ENCODE assay signal across 8 cellular contexts in the genomic region with DNA sequence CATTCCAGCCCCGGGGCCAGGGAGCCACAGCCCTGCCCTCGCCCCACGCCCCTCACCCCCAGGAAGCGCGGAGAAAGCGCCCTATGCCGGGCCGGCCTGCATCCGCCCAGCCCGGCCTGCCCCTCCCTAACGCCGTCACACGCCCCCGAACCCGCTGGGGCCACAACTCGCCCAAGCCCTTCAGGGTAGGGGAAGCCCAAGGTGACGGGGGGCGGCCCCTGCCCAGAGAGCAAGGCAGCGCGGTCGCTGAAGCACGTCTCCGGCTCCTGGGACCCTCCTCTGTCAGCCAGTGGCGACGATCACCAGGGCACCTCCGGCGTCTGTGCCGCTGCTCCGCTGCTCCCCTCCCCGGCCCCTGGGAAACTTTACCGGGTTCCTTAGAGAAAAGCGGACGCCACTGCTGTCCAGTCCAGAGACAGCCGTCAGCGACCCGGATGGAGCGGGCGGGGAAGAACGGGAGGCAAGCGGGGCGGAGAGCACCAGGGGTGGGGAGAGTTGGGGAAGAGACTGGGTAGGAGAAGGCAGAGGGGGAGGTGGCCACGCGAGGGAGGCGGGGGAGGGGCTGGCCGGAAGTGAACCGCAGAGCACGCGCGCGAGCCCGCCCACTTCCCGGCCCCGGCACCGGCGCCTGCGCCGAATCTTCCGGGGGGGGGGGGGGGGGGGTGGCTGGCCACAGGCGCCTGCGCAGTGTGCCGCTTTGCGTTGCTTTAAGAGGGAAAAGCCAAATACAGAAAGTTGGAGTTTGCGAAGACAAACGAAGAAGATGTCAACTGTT. TPM values are rescaled to one million over a fixed set of nuclear protein-coding genes. Genes with fewer than 3 reads are reported as not detected.
DNase-seq lines count a peak whose midpoint lies in the region; ATAC-seq, FAIRE-seq and TF ChIP-seq lines count a peak whose summit lies in the region.

A gene with protein sequence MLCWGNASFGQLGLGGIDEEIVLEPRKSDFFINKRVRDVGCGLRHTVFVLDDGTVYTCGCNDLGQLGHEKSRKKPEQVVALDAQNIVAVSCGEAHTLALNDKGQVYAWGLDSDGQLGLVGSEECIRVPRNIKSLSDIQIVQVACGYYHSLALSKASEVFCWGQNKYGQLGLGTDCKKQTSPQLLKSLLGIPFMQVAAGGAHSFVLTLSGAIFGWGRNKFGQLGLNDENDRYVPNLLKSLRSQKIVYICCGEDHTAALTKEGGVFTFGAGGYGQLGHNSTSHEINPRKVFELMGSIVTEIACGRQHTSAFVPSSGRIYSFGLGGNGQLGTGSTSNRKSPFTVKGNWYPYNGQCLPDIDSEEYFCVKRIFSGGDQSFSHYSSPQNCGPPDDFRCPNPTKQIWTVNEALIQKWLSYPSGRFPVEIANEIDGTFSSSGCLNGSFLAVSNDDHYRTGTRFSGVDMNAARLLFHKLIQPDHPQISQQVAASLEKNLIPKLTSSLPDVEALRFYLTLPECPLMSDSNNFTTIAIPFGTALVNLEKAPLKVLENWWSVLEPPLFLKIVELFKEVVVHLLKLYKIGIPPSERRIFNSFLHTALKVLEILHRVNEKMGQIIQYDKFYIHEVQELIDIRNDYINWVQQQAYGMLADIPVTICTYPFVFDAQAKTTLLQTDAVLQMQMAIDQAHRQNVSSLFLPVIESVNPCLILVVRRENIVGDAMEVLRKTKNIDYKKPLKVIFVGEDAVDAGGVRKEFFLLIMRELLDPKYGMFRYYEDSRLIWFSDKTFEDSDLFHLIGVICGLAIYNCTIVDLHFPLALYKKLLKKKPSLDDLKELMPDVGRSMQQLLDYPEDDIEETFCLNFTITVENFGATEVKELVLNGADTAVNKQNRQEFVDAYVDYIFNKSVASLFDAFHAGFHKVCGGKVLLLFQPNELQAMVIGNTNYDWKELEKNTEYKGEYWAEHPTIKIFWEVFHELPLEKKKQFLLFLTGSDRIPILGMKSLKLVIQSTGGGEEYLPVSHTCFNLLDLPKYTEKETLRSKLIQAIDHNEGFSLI (minus strand): TSS at position 509 of the 775 bp plus-strand sequence. CDS start 2,175 bp downstream, outside the sequence.

- H3K27me3 ChIP-seq in OCI-LY3 (ENCODE audit: low read depth, low read length), result no peaks in the 10 kb centered on the region

- FAIRE-seq in HTR-8/SVneo (lab: Jason Lieb, UNC), result peak; percentile 64

- no peaks in the 10 kb centered on the region for H4K20me1 ChIP-seq in OCI-LY3 (ENCODE audit: insufficient read depth, low read length)

- H3K9me3 ChIP-seq in OCI-LY3 (ENCODE audit: insufficient read depth, low read length), result no peaks in the 10 kb centered on the region
- no peaks in the 10 kb centered on the region for H3K9me3 ChIP-seq in mucosa of descending colon

- H3K4me3 ChIP-seq in OCI-LY3 (ENCODE audit: low read length) (peak within 1 kb of the TSS; percentile 87), mucosa of descending colon (peak within 1 kb of the TSS; percentile 98)

- peaks cover 28% of the 10 kb centered on the region for H3K4me1 ChIP-seq in OCI-LY3 (ENCODE audit: low read length)
- H3K4me1 ChIP-seq in mucosa of descending colon (ENCODE audit: low read depth), result peaks cover 20% of the 10 kb centered on the region

- H3K27ac ChIP-seq in OCI-LY3 (ENCODE audit: low read length), result peak within 1 kb of the TSS; percentile 89
- H3K27ac ChIP-seq in epithelial cell of prostate, result peak within 1 kb of the TSS; percentile 98

- DNase-seq in D341Med (ENCODE audit: low spot score) (peak; percentile 94), HTR-8/SVneo (ENCODE audit: insufficient read length, low spot score) (peak; percentile 86), activated T-cell treated with anti-CD3 and anti-CD28 coated beads for 48 hours (ENCODE audit: low read depth) (peak; percentile 88), epithelial cell of prostate (ENCODE audit: low read depth, low spot score) (peak; percentile 67), mucosa of descending colon (peak; percentile 96)
- DNase-seq in stimulated activated CD8-positive, alpha-beta memory T cell treated with anti-CD3 and anti-CD28 coated beads, Interleukin-4, amount 100 ng/mL, for 1 hour (ENCODE audit: low read depth in 2 of 2, low spot score in 1 of 2), result peak; percentile 75 to 78

- H3K4me2 ChIP-seq in OCI-LY3 (ENCODE audit: low read length), result peak within 1 kb of the TSS; percentile 87

- no peak for TF ChIP-seq CTCF in OCI-LY3 (IDR thresholded peaks at IDR 0.05; ENCODE audit: low read depth, low read length)
- TF ChIP-seq CTCF in mucosa of descending colon (IDR thresholded peaks at IDR 0.05), result no peak

- intact Hi-C loops in mucosa of descending colon (cut with DNase I, micrococcal nuclease), result no loop called here

- peaks cover 40% of the 10 kb centered on the region for H3K79me2 ChIP-seq in OCI-LY3 (ENCODE audit: low read length)

- ATAC-seq in GM21367 (IDR thresholded peaks at IDR 0.05; ENCODE audit: unreplicated experiment), result peak; percentile 73
- peak; percentile 98 for ATAC-seq in mucosa of descending colon

- H2AFZ ChIP-seq in OCI-LY3 (ENCODE audit: low read depth, low read length), result peak within 1 kb of the TSS; percentile 100

- H3K36me3 ChIP-seq in OCI-LY3 (replicated peaks; ENCODE audit: low read depth, low read length), result no peaks in the 10 kb centered on the region
- no peaks in the 10 kb centered on the region for H3K36me3 ChIP-seq in mucosa of descending colon (ENCODE audit: low read depth)

- peak within 1 kb of the TSS; percentile 86 for H3K9ac ChIP-seq in OCI-LY3 (ENCODE audit: low read length)

RNA-seq across cellular contexts. Expression of the gene that starts here (rescaled TPM):
- 10 to 100 TPM; 54.1 to 72.2 (median 62.3) TPM for total RNA-seq in mucosa of descending colon

Comparison
In these comparisons a context has a peak if more than half of its experiments do, and no peak if none do; other contexts are left out.
1. Peak in every context shown above with its lines: DNase-seq, ATAC-seq, H3K4me3 ChIP-seq and H3K27ac ChIP-seq.